In genomic region chr21:46599251-46599572, GRCh38 we compare ENCODE assay signal across 1 cellular context.
TF ChIP-seq lines count a peak whose summit lies in the region.

No MANE protein-coding gene starts in this region.

TF ChIP-seq in K562, 482 proteins besides CTCF, POLR2A, EP300 and RAD21 (continued from another document):
- TF ChIP-seq ARID4B (CRISPR knock-in tag; IDR thresholded peaks at IDR 0.05): no peak
- peak; percentile 91 for TF ChIP-seq FOXJ2 (tag; IDR thresholded peaks at IDR 0.05)
- no peak for TF ChIP-seq ZNF644 (tag; IDR thresholded peaks at IDR 0.05; ENCODE audit: low read depth)
- TF ChIP-seq ELF1 (tag; IDR thresholded peaks at IDR 0.05): no peak
- no peak for TF ChIP-seq ETS2 (tag; IDR thresholded peaks at IDR 0.05; ENCODE audit: borderline replicate concordance, poor library complexity, severe bottlenecking)
- no peak for TF ChIP-seq ZBTB11 (CRISPR knock-in tag; IDR thresholded peaks at IDR 0.05)
